10 cellular contexts compared by ENCODE assay signal in genomic region chr9:129910628-129911567, GRCh38.
DNase-seq lines count a peak whose midpoint lies in the region; TF ChIP-seq lines count a peak whose summit lies in the region.
"Had no signal": no experiment of that assay in that cellular context is flagged by ENCODE, and none has a peak within 500 bp of the region (broad histone marks: within the 10 kb centered on the region; RNA-seq: fewer than 3 reads in every experiment).

No MANE protein-coding gene starts in this region.

- H3K27me3 Mint-ChIP-seq in activated naive CD4-positive, alpha-beta T cell treated with anti-CD3 and anti-CD28 coated beads, Interleukin-2, amount 50 U/mL, for 24 hours = no peaks in the 10 kb centered on the region

- TF ChIP-seq CTCF in fibroblast of pulmonary artery (IDR thresholded peaks at IDR 0.05; ENCODE audit: low read length, missing control alignments) (no peak), testis (IDR thresholded peaks at IDR 0.05) (no peak)

- H3K4me1 Mint-ChIP-seq in activated naive CD4-positive, alpha-beta T cell treated with anti-CD3 and anti-CD28 coated beads, Interleukin-2, amount 50 U/mL, for 24 hours = peaks cover 18% of the 10 kb centered on the region

- H3K27ac ChIP-seq in testis (no peak overlapping the region), Karpas-422 (ENCODE audit: low read length) (no peak overlapping the region)
- H3K27ac ChIP-seq: neutrophil had no signal

- no peak overlapping the region for H3K9ac ChIP-seq in Karpas-422 (ENCODE audit: low read length)

- DNase-seq in activated naive CD4-positive, alpha-beta T cell (lab: John Stamatoyannopoulos, UW) = no peak
- DNase-seq in T1000 (lab: John Stamatoyannopoulos, UW) (peak; percentile 52), fibroblast of pulmonary artery (ENCODE audit: low read depth) (peak; percentile 99), testis (peak; percentile 36), Karpas-422 (no peak), superior temporal gyrus (ENCODE audit: extremely low spot score) (no peak), NCI-H2196 (lab: John Stamatoyannopoulos, UW; ENCODE audit: unreplicated experiment) (no peak)
- DNase-seq: DMS79 had no signal

- peaks cover 10% of the 10 kb centered on the region for H3K79me2 ChIP-seq in Karpas-422 (ENCODE audit: low read length)

- no peaks in the 10 kb centered on the region for H3K9me3 ChIP-seq in testis
- no peaks in the 10 kb centered on the region for H3K9me3 ChIP-seq in Karpas-422 (ENCODE audit: low read length)
- H3K9me3 ChIP-seq: neutrophil had no signal

- H3K36me3 ChIP-seq in testis (ENCODE audit: low read depth, missing control alignments) (no peaks in the 10 kb centered on the region), Karpas-422 (ENCODE audit: insufficient read depth, low read length) (peaks cover 22% of the 10 kb centered on the region)

- H3K27ac Mint-ChIP-seq in activated naive CD4-positive, alpha-beta T cell treated with anti-CD3 and anti-CD28 coated beads, Interleukin-2, amount 50 U/mL, for 24 hours = peak overlapping the region; percentile 72

- peaks cover 11% of the 10 kb centered on the region for H3K36me3 Mint-ChIP-seq in activated naive CD4-positive, alpha-beta T cell treated with anti-CD3 and anti-CD28 coated beads, Interleukin-2, amount 50 U/mL, for 24 hours

- H3K9me2 ChIP-seq in Karpas-422 (replicated peaks; ENCODE audit: insufficient read depth, low read length) = no peaks in the 10 kb centered on the region

- H3K4me3 ChIP-seq in fibroblast of pulmonary artery (replicated peaks; ENCODE audit: low read depth, low read length) (no peak overlapping the region), testis (no peak overlapping the region), Karpas-422 (ENCODE audit: low read length) (no peak overlapping the region)

- H3K4me1 ChIP-seq in testis (no peaks in the 10 kb centered on the region), Karpas-422 (ENCODE audit: low read length) (no peaks in the 10 kb centered on the region)

- H3K4me3 Mint-ChIP-seq in activated naive CD4-positive, alpha-beta T cell treated with anti-CD3 and anti-CD28 coated beads, Interleukin-2, amount 50 U/mL, for 24 hours = no peak overlapping the region

- intact Hi-C loops in testis (cut with DNase I; ENCODE audit: low total_unique reads) = no loop called here

- 84 to 85% methylated on average over 15 of the region's 15 CpGs for WGBS in testis, 2 donors

- no peaks in the 10 kb centered on the region for H3K27me3 ChIP-seq in testis
- H3K27me3 ChIP-seq in Karpas-422 (ENCODE audit: low read length) = no peaks in the 10 kb centered on the region
- H3K27me3 ChIP-seq: neutrophil had no signal

- no peak for TF ChIP-seq POLR2A in testis (IDR thresholded peaks at IDR 0.05)

- H4K20me1 ChIP-seq in Karpas-422 (ENCODE audit: insufficient read depth, low read depth, low read length) = no peaks in the 10 kb centered on the region

- no peak overlapping the region for H2AFZ ChIP-seq in Karpas-422 (ENCODE audit: low read length)

- H3K9me3 Mint-ChIP-seq in activated naive CD4-positive, alpha-beta T cell treated with anti-CD3 and anti-CD28 coated beads, Interleukin-2, amount 50 U/mL, for 24 hours = no peaks in the 10 kb centered on the region

- no peak overlapping the region for H3K4me2 ChIP-seq in Karpas-422 (ENCODE audit: low read depth, low read length, poor library complexity, severe bottlenecking)

Comparison
In these comparisons a context has a peak if more than half of its experiments do, and no peak if none do; other contexts are left out.
1. DNase-seq: peak in T1000 (single experiment), fibroblast of pulmonary artery (single experiment) and testis (single experiment); none in activated naive CD4-positive, alpha-beta T cell (0 of 4), Karpas-422 (single experiment), superior temporal gyrus (single experiment) and NCI-H2196 (single experiment).